In genomic region chr11:24406389-24406788, GRCh38 we compare ENCODE assay signal across 28 cellular contexts.
"Had no signal": no experiment of that assay in that cellular context is flagged by ENCODE, and none has a peak within 500 bp of the region (broad histone marks: within the 10 kb centered on the region; RNA-seq: fewer than 3 reads in every experiment).

No MANE protein-coding gene starts in this region.

- H3K27ac ChIP-seq: dorsolateral prefrontal cortex, epithelial cell of prostate, foreskin keratinocyte, prostate gland, right atrium auricular region, testis, tibial artery had no signal

- H3K27me3 ChIP-seq: dorsolateral prefrontal cortex, foreskin keratinocyte, right atrium auricular region, testis, tibial artery had no signal

- H3K36me3 ChIP-seq: prostate gland, right atrium auricular region, tibial artery had no signal

- H3K9me3 Mint-ChIP-seq: memory B cell; naive B cell; natural killer cell treated with Interleukin-12 subunit alpha and Interleukin-12 subunit beta and Interleukin-15 and Interleukin-18, amount 100 ng/mL, for 72 hours had no signal

- H3K36me3 Mint-ChIP-seq: memory B cell; mesothelial cell of epicardium; naive B cell; natural killer cell treated with Interleukin-12 subunit alpha and Interleukin-12 subunit beta and Interleukin-15 and Interleukin-18, amount 100 ng/mL, for 72 hours; stimulated activated memory B cell treated with anti-CD40 and anti-IgM and Interleukin-4, amounts not matched to agents 10 μg/mL and 1 μg/mL and 100 μg/mL, for 72 hours; type B pancreatic cell had no signal

- H3K4me3 ChIP-seq: dorsolateral prefrontal cortex, lung, mucosa of descending colon, prostate gland, right atrium auricular region, testis, tibial artery had no signal

- H3K4me1 Mint-ChIP-seq: memory B cell; naive B cell; stimulated activated memory B cell treated with anti-CD40 and anti-IgM and Interleukin-4, amounts not matched to agents 10 μg/mL and 1 μg/mL and 100 μg/mL, for 72 hours had no signal

- H3K27me3 Mint-ChIP-seq: memory B cell; naive B cell; natural killer cell treated with Interleukin-12 subunit alpha and Interleukin-12 subunit beta and Interleukin-15 and Interleukin-18, amount 100 ng/mL, for 72 hours; stimulated activated memory B cell treated with anti-CD40 and anti-IgM and Interleukin-4, amounts not matched to agents 10 μg/mL and 1 μg/mL and 100 μg/mL, for 72 hours; type B pancreatic cell had no signal

- H3K9me3 ChIP-seq: mucosa of descending colon, prostate gland, right atrium auricular region, testis, tibial artery had no signal

- H3K4me3 Mint-ChIP-seq: memory B cell; mesothelial cell of epicardium; naive B cell; natural killer cell treated with Interleukin-12 subunit alpha and Interleukin-12 subunit beta and Interleukin-15 and Interleukin-18, amount 100 ng/mL, for 72 hours; stimulated activated memory B cell treated with anti-CD40 and anti-IgM and Interleukin-4, amounts not matched to agents 10 μg/mL and 1 μg/mL and 100 μg/mL, for 72 hours; type B pancreatic cell had no signal

- H3K4me1 ChIP-seq: foreskin keratinocyte, prostate gland, right atrium auricular region, testis, tibial artery had no signal

- DNase-seq: cerebellar nuclear complex; cortex of kidney; dorsolateral prefrontal cortex; effector CD4-positive, alpha-beta T cell; foreskin keratinocyte; head of caudate nucleus; kidney; mucosa of descending colon; naive B cell; nucleus accumbens; stimulated activated CD4-positive, alpha-beta T cell treated with anti-CD3 and anti-CD28 coated beads, Interleukin-2, amount 100 ng/mL, for 24 hours; stimulated activated CD4-positive, alpha-beta T cell treated with anti-CD3 and anti-CD28 coated beads, Interleukin-4, amount 100 ng/mL, for 24 hours; stimulated activated naive CD8-positive, alpha-beta T cell treated with anti-CD3 and anti-CD28 coated beads, Interleukin-15, Interleukin-2, amounts not matched to agents 100 U/mL and 50 U/mL, for 24 hours; substantia nigra; testis; tibial artery had no signal

- ATAC-seq: esophagus mucosa; foreskin keratinocyte; left lobe of liver; mucosa of descending colon; natural killer cell treated with Interleukin-12 subunit alpha and Interleukin-12 subunit beta and Interleukin-15 and Interleukin-18, amount 100 ng/mL, for 72 hours; sciatic nerve; stimulated activated memory B cell treated with anti-CD40 and anti-IgM and Interleukin-4, amounts not matched to agents 10 μg/mL and 1 μg/mL and 100 μg/mL, for 72 hours; stimulated activated naive CD8-positive, alpha-beta T cell treated with anti-CD3 and anti-CD28 coated beads, Interleukin-15, Interleukin-2, amounts not matched to agents 100 U/mL and 50 U/mL, for 24 hours had no signal

- H3K27ac Mint-ChIP-seq: memory B cell; mesothelial cell of epicardium; naive B cell; natural killer cell treated with Interleukin-12 subunit alpha and Interleukin-12 subunit beta and Interleukin-15 and Interleukin-18, amount 100 ng/mL, for 72 hours; stimulated activated memory B cell treated with anti-CD40 and anti-IgM and Interleukin-4, amounts not matched to agents 10 μg/mL and 1 μg/mL and 100 μg/mL, for 72 hours; type B pancreatic cell had no signal
